Comparison of ENCODE assay signal across 1 cellular context in genomic region chr1:150696995-150697927, GRCh38.
TF ChIP-seq lines count a peak whose summit lies in the region.

Gene GOLPH3L (minus strand): TSS chr1:150697154. CDS start chr1:150694838, 2,316 bp downstream.

TF ChIP-seq in HepG2, 621 proteins besides CTCF, POLR2A, EP300 and RAD21 (continued from another document and continues in another):
- TF ChIP-seq SNAPC4 (CRISPR knock-in tag; IDR thresholded peaks at IDR 0.05) (no peak), ZSCAN22 (CRISPR knock-in tag; IDR thresholded peaks at IDR 0.05) (no peak), STAG1 (CRISPR knock-in tag; IDR thresholded peaks at IDR 0.05) (no peak), STAT5B (CRISPR knock-in tag; IDR thresholded peaks at IDR 0.05) (no peak), RORA (CRISPR knock-in tag; IDR thresholded peaks at IDR 0.05) (no peak), RFXAP (CRISPR knock-in tag; IDR thresholded peaks at IDR 0.05; ENCODE audit: borderline replicate concordance) (peak; percentile 96), ZNF781 (CRISPR knock-in tag; IDR thresholded peaks at IDR 0.05; ENCODE audit: borderline replicate concordance, not compliant biosample characterization) (no peak), ZNF746 (CRISPR knock-in tag; IDR thresholded peaks at IDR 0.05) (no peak), THAP9 (CRISPR knock-in tag; IDR thresholded peaks at IDR 0.05; ENCODE audit: borderline replicate concordance) (no peak), ZNF567 (CRISPR knock-in tag; IDR thresholded peaks at IDR 0.05; ENCODE audit: borderline replicate concordance) (no peak), THAP8 (CRISPR knock-in tag; IDR thresholded peaks at IDR 0.05; ENCODE audit: borderline replicate concordance) (no peak), ZNF7 (CRISPR knock-in tag; IDR thresholded peaks at IDR 0.05) (peak; percentile 48; the same call in 1 of the 2 replicates), AGO1 (IDR thresholded peaks at IDR 0.05; ENCODE audit: low read depth, low read length, poor library complexity, severe bottlenecking) (no peak), KDM2A (CRISPR knock-in tag; IDR thresholded peaks at IDR 0.05; ENCODE audit: borderline replicate concordance, low read depth) (no peak), MYNN (CRISPR knock-in tag; IDR thresholded peaks at IDR 0.05; ENCODE audit: low read depth) (no peak), ZBTB20 (CRISPR knock-in tag; IDR thresholded peaks at IDR 0.05; ENCODE audit: borderline replicate concordance, low read depth) (no peak), ZNF496 (CRISPR knock-in tag; IDR thresholded peaks at IDR 0.05; ENCODE audit: insufficient replicate concordance) (no peak), ZNF713 (CRISPR knock-in tag; IDR thresholded peaks at IDR 0.05) (no peak), JUND (CRISPR knock-in tag; IDR thresholded peaks at IDR 0.05) (no peak), NRL (CRISPR knock-in tag; IDR thresholded peaks at IDR 0.05; ENCODE audit: borderline replicate concordance) (no peak), FIP1L1 (IDR thresholded peaks at IDR 0.05; ENCODE audit: borderline replicate concordance, insufficient read depth, low read depth, low read length) (no peak), ZNF724P (CRISPR knock-in tag; IDR thresholded peaks at IDR 0.05; ENCODE audit: borderline replicate concordance) (no peak), ZFX (CRISPR knock-in tag; IDR thresholded peaks at IDR 0.05; ENCODE audit: low read depth) (peak; percentile 29; the same call in 1 of the 2 replicates), SKI (IDR thresholded peaks at IDR 0.05; ENCODE audit: partially characterized antibody) (no peak), ZNF570 (CRISPR knock-in tag; IDR thresholded peaks at IDR 0.05; ENCODE audit: borderline replicate concordance) (no peak), ZNF782 (CRISPR knock-in tag; IDR thresholded peaks at IDR 0.05; ENCODE audit: borderline replicate concordance) (no peak), ATF4 (CRISPR knock-in tag; IDR thresholded peaks at IDR 0.05) (no peak), PHF20 (CRISPR knock-in tag; IDR thresholded peaks at IDR 0.05) (peak; percentile 78), ZNF616 (CRISPR knock-in tag; IDR thresholded peaks at IDR 0.05; ENCODE audit: low read depth) (no peak), NFIC (IDR thresholded peaks at IDR 0.05; ENCODE audit: low read length) (no peak), CEBPB (IDR thresholded peaks at IDR 0.05; ENCODE audit: borderline replicate concordance, low read depth, low read length) (0 out of 2 replicates have a peak, but pooled peaks have one; percentile 8), ATF3 (CRISPR knock-in tag; IDR thresholded peaks at IDR 0.05) (no peak), TFAP4 (IDR thresholded peaks at IDR 0.05; ENCODE audit: borderline replicate concordance, low read depth) (peak; percentile 66; the same call in 1 of the 2 replicates), SMAD9 (CRISPR knock-in tag; IDR thresholded peaks at IDR 0.05) (no peak), ZNF83 (CRISPR knock-in tag; IDR thresholded peaks at IDR 0.05; ENCODE audit: borderline replicate concordance) (no peak), ZNF598 (CRISPR knock-in tag; IDR thresholded peaks at IDR 0.05; ENCODE audit: borderline replicate concordance) (no peak), XRCC5 (optimal IDR thresholded peaks at IDR 0.05; ENCODE audit: low read length) (peak; percentile 50), TIGD3 (CRISPR knock-in tag; IDR thresholded peaks at IDR 0.05; ENCODE audit: borderline replicate concordance) (no peak), ZFYVE20 (CRISPR knock-in tag; IDR thresholded peaks at IDR 0.05; ENCODE audit: borderline replicate concordance, low read depth) (no peak), NR2F2 (IDR thresholded peaks at IDR 0.05; ENCODE audit: borderline replicate concordance, low read depth) (no peak), CBX5 (CRISPR knock-in tag; IDR thresholded peaks at IDR 0.05; ENCODE audit: borderline replicate concordance) (no peak), BRCA1 (CRISPR knock-in tag; IDR thresholded peaks at IDR 0.05) (no peak), ZSCAN31 (CRISPR knock-in tag; IDR thresholded peaks at IDR 0.05; ENCODE audit: low read depth) (no peak), SSRP1 (CRISPR knock-in tag; IDR thresholded peaks at IDR 0.05) (no peak), ZNF234 (CRISPR knock-in tag; conservative IDR thresholded peaks at IDR 0.05) (no peak), ZNF251 (CRISPR knock-in tag; IDR thresholded peaks at IDR 0.05) (no peak)
- TF ChIP-seq, protein P1, sequence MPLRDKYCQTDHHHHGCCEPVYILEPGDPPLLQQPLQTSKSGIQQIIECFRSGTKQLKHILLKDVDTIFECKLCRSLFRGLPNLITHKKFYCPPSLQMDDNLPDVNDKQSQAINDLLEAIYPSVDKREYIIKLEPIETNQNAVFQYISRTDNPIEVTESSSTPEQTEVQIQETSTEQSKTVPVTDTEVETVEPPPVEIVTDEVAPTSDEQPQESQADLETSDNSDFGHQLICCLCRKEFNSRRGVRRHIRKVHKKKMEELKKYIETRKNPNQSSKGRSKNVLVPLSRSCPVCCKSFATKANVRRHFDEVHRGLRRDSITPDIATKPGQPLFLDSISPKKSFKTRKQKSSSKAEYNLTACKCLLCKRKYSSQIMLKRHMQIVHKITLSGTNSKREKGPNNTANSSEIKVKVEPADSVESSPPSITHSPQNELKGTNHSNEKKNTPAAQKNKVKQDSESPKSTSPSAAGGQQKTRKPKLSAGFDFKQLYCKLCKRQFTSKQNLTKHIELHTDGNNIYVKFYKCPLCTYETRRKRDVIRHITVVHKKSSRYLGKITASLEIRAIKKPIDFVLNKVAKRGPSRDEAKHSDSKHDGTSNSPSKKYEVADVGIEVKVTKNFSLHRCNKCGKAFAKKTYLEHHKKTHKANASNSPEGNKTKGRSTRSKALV (CRISPR knock-in tag; IDR thresholded peaks at IDR 0.05), result no peak
- TF ChIP-seq, protein P2, sequence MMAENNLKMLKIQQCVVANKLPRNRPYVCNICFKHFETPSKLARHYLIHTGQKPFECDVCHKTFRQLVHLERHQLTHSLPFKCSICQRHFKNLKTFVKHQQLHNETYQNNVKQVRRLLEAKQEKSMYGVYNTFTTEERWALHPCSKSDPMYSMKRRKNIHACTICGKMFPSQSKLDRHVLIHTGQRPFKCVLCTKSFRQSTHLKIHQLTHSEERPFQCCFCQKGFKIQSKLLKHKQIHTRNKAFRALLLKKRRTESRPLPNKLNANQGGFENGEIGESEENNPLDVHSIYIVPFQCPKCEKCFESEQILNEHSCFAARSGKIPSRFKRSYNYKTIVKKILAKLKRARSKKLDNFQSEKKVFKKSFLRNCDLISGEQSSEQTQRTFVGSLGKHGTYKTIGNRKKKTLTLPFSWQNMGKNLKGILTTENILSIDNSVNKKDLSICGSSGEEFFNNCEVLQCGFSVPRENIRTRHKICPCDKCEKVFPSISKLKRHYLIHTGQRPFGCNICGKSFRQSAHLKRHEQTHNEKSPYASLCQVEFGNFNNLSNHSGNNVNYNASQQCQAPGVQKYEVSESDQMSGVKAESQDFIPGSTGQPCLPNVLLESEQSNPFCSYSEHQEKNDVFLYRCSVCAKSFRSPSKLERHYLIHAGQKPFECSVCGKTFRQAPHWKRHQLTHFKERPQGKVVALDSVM (CRISPR knock-in tag; IDR thresholded peaks at IDR 0.05), result no peak
- TF ChIP-seq, protein P3, sequence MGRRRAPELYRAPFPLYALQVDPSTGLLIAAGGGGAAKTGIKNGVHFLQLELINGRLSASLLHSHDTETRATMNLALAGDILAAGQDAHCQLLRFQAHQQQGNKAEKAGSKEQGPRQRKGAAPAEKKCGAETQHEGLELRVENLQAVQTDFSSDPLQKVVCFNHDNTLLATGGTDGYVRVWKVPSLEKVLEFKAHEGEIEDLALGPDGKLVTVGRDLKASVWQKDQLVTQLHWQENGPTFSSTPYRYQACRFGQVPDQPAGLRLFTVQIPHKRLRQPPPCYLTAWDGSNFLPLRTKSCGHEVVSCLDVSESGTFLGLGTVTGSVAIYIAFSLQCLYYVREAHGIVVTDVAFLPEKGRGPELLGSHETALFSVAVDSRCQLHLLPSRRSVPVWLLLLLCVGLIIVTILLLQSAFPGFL (CRISPR knock-in tag; IDR thresholded peaks at IDR 0.05), result no peak
- TF ChIP-seq, protein P4, sequence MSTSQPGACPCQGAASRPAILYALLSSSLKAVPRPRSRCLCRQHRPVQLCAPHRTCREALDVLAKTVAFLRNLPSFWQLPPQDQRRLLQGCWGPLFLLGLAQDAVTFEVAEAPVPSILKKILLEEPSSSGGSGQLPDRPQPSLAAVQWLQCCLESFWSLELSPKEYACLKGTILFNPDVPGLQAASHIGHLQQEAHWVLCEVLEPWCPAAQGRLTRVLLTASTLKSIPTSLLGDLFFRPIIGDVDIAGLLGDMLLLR (CRISPR knock-in tag; IDR thresholded peaks at IDR 0.05), result no peak
